In genomic region chr11:72333657-72334056, GRCh38 we compare ENCODE assay signal across 9 cellular contexts.
DNase-seq lines count a peak whose midpoint lies in the region; ATAC-seq and TF ChIP-seq lines count a peak whose summit lies in the region.
"Had no signal": no experiment of that assay in that cellular context is flagged by ENCODE, and none has a peak within 500 bp of the region (broad histone marks: within the 10 kb centered on the region; RNA-seq: fewer than 3 reads in every experiment).

No MANE protein-coding gene starts in this region.

- peak; percentile 95 for ATAC-seq in activated CD8-positive, alpha-beta memory T cell treated with anti-CD3 and anti-CD28 coated beads, Interleukin-2, amount 10 ng/mL, durations not matched to agents 7 days and 5 days
- ATAC-seq in stimulated activated naive B cell treated with anti-CD40 and anti-IgM and Interleukin-4, amounts not matched to agents 10 μg/mL and 1 μg/mL and 100 μg/mL, for 72 hours (replicated peaks), result peak; percentile 38 to 42
- no peak for ATAC-seq in GM18909 (IDR thresholded peaks at IDR 0.05; ENCODE audit: poor library complexity, unreplicated experiment)

- no peaks in the 10 kb centered on the region for H3K27me3 Mint-ChIP-seq in activated CD8-positive, alpha-beta memory T cell treated with anti-CD3 and anti-CD28 coated beads, Interleukin-2, amount 10 ng/mL, durations not matched to agents 7 days and 5 days
- no peaks in the 10 kb centered on the region for H3K27me3 Mint-ChIP-seq in stimulated activated naive B cell treated with anti-CD40 and anti-IgM and Interleukin-4, amounts not matched to agents 10 μg/mL and 1 μg/mL and 100 μg/mL, for 72 hours

- H3K4me3 Mint-ChIP-seq in activated CD8-positive, alpha-beta memory T cell treated with anti-CD3 and anti-CD28 coated beads, Interleukin-2, amount 10 ng/mL, durations not matched to agents 7 days and 5 days, result no peak overlapping the region
- no peak overlapping the region for H3K4me3 Mint-ChIP-seq in stimulated activated naive B cell treated with anti-CD40 and anti-IgM and Interleukin-4, amounts not matched to agents 10 μg/mL and 1 μg/mL and 100 μg/mL, for 72 hours

- TF ChIP-seq CTCF in fibroblast of pulmonary artery (IDR thresholded peaks at IDR 0.05; ENCODE audit: low read length, missing control alignments), result no peak

- H3K36me3 Mint-ChIP-seq in activated CD8-positive, alpha-beta memory T cell treated with anti-CD3 and anti-CD28 coated beads, Interleukin-2, amount 10 ng/mL, durations not matched to agents 7 days and 5 days, result peaks cover 4% of the 10 kb centered on the region
- H3K36me3 Mint-ChIP-seq in stimulated activated naive B cell treated with anti-CD40 and anti-IgM and Interleukin-4, amounts not matched to agents 10 μg/mL and 1 μg/mL and 100 μg/mL, for 72 hours, result peaks cover 25 to 36% of the 10 kb centered on the region in 2 donors

- in situ Hi-C loops in ACHN (cut with HindIII; ENCODE audit: low pct_ligation_motif_present, low pct_unique_long_range_greater_than_20kb, low sequenced_read_pairs), result no loop called here

- H3K4me1 Mint-ChIP-seq in activated CD8-positive, alpha-beta memory T cell treated with anti-CD3 and anti-CD28 coated beads, Interleukin-2, amount 10 ng/mL, durations not matched to agents 7 days and 5 days, result peaks cover 40% of the 10 kb centered on the region
- peaks cover 13 to 29% of the 10 kb centered on the region in 2 donors for H3K4me1 Mint-ChIP-seq in stimulated activated naive B cell treated with anti-CD40 and anti-IgM and Interleukin-4, amounts not matched to agents 10 μg/mL and 1 μg/mL and 100 μg/mL, for 72 hours

- H3K9me3 Mint-ChIP-seq in activated CD8-positive, alpha-beta memory T cell treated with anti-CD3 and anti-CD28 coated beads, Interleukin-2, amount 10 ng/mL, durations not matched to agents 7 days and 5 days (ENCODE audit: low read depth), result no peaks in the 10 kb centered on the region
- no peaks in the 10 kb centered on the region for H3K9me3 Mint-ChIP-seq in stimulated activated naive B cell treated with anti-CD40 and anti-IgM and Interleukin-4, amounts not matched to agents 10 μg/mL and 1 μg/mL and 100 μg/mL, for 72 hours

- CTCF ChIA-PET in activated CD8-positive, alpha-beta memory T cell treated with anti-CD3 and anti-CD28 coated beads, Interleukin-2, amount 10 ng/mL, durations not matched to agents 7 days and 5 days (lab: Charles Lee), result interaction anchor here (0.6 to 4.8 kb wide), 13 partner anchors 9 to 114 kb away, joined by 3 to 56 read pairs (median 3); partner anchors contain the start of gene CLPB

- peak; percentile 89 for DNase-seq in activated CD8-positive, alpha-beta memory T cell treated with anti-CD3 and anti-CD28 coated beads, Interleukin-2, amount 10 ng/mL, durations not matched to agents 7 days and 5 days
- DNase-seq in activated CD8-positive, alpha-beta memory T cell treated with anti-CD3 and anti-CD28 coated beads, Interleukin-2, amount 50 U/mL, for 48 hours, result no peak
- DNase-seq in activated CD4-positive, alpha-beta T cell treated with anti-CD3 and anti-CD28 coated beads for 4 hours, result peak; percentile 5 to 8
- DNase-seq in fibroblast of pulmonary artery (ENCODE audit: low read depth) (peak; percentile 4), NCI-H128 (lab: John Stamatoyannopoulos, UW; ENCODE audit: unreplicated experiment) (no peak), ACHN (no peak)
- no peak for DNase-seq in stimulated activated naive B cell treated with anti-CD40 and anti-IgM and Interleukin-4, amounts not matched to agents 10 μg/mL and 1 μg/mL and 100 μg/mL, for 72 hours
- DNase-seq: upper lobe of left lung had no signal

- no peak overlapping the region for H3K4me3 ChIP-seq in fibroblast of pulmonary artery (replicated peaks; ENCODE audit: low read depth, low read length)
- H3K4me3 ChIP-seq: upper lobe of left lung had no signal

- peak overlapping the region; percentile 77 for H3K27ac Mint-ChIP-seq in activated CD8-positive, alpha-beta memory T cell treated with anti-CD3 and anti-CD28 coated beads, Interleukin-2, amount 10 ng/mL, durations not matched to agents 7 days and 5 days
- no peak overlapping the region for H3K27ac Mint-ChIP-seq in stimulated activated naive B cell treated with anti-CD40 and anti-IgM and Interleukin-4, amounts not matched to agents 10 μg/mL and 1 μg/mL and 100 μg/mL, for 72 hours

Comparison
In these comparisons a context has a peak if more than half of its experiments do, and no peak if none do; other contexts are left out.
1. DNase-seq: peak in activated CD8-positive, alpha-beta memory T cell treated with anti-CD3 and anti-CD28 coated beads, Interleukin-2, amount 10 ng/mL, durations not matched to agents 7 days and 5 days (single experiment), activated CD4-positive, alpha-beta T cell treated with anti-CD3 and anti-CD28 coated beads for 4 hours (2 of 2) and fibroblast of pulmonary artery (single experiment); none in activated CD8-positive, alpha-beta memory T cell treated with anti-CD3 and anti-CD28 coated beads, Interleukin-2, amount 50 U/mL, for 48 hours (single experiment), stimulated activated naive B cell treated with anti-CD40 and anti-IgM and Interleukin-4, amounts not matched to agents 10 μg/mL and 1 μg/mL and 100 μg/mL, for 72 hours (single experiment), NCI-H128 (single experiment) and ACHN (single experiment).